Comparison of ENCODE assay signal across 8 cellular contexts in the genomic region with DNA sequence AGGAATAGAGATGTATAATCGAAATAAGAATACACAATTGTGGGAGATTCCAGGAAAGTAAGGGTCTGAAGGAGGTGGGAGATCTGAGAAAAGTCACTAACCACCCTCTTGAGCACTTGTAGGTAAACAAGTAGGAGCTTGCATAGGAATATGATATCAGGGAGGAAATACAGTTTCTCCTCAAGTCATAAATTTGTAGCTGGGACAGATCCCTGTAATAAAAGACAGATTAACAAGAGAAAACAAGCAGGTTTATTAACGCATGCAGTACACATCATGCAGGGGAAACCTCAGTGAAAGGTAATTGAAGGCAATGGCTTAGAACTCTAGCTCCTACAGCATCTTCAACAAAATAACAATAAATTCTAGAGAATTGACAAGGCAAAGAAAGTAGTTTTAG.
"Had no signal": no experiment of that assay in that cellular context is flagged by ENCODE, and none has a peak within 500 bp of the region (broad histone marks: within the 10 kb centered on the region; RNA-seq: fewer than 3 reads in every experiment).

No MANE protein-coding gene starts in this region.

- DNase-seq: GM23248, GOT3, H7, HFFc6, KBM-7 had no signal

- H3K4me3 ChIP-seq: GM23248, HAP-1 had no signal

- ATAC-seq: HCT116, HepG2 had no signal
